Comparison of ENCODE assay signal across 1 cellular context in the genomic region with DNA sequence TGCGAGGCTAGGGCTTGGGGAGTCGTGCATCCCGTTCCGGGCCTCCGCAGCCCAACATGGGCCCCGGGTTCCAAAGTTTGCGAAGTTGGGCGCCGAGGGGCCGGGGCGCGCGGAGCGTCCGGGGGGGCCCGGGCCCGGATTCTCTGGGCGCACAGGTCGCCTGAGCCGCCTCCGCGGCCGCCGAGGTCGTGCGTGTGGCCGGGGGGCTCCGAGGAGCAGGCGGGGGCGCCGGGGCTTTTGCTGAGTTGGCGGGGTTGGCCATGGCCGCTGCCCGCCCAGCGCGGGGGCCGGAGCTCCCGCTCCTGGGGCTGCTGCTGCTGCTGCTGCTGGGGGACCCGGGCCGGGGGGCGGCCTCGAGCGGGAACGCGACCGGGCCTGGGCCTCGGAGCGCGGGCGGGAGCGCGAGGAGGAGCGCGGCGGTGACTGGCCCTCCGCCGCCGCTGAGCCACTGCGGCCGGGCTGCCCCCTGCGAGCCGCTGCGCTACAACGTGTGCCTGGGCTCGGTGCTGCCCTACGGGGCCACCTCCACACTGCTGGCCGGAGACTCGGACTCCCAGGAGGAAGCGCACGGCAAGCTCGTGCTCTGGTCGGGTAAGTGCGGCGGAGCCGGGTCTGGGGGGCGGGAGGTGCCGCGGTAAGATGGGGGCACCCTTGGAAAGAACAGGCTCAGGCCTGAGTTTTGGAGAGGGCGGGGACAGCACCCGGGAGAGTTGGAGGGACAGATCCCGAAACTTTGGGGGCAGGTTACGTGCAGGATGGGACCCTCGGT.
TF ChIP-seq lines count a peak whose summit lies in the region.

No MANE protein-coding gene starts in this region.

TF ChIP-seq in HepG2, 621 proteins besides CTCF, POLR2A, EP300 and RAD21 (continues in another document):
- TF ChIP-seq RXRA (CRISPR knock-in tag; IDR thresholded peaks at IDR 0.05) (peak; percentile 59; the same call in 1 of the 2 replicates), MTA1 (CRISPR knock-in tag; IDR thresholded peaks at IDR 0.05; ENCODE audit: borderline replicate concordance) (0 out of 2 replicates have a peak, but pooled peaks have one; percentile 20), GTF3A (CRISPR knock-in tag; conservative IDR thresholded peaks at IDR 0.05) (no peak), ZBTB8A (CRISPR knock-in tag; IDR thresholded peaks at IDR 0.05; ENCODE audit: borderline replicate concordance, low read depth) (0 out of 2 replicates have a peak, but pooled peaks have one; percentile 37), POLR2G (IDR thresholded peaks at IDR 0.05; ENCODE audit: low read depth, low read length) (no peak), ZNF816 (CRISPR knock-in tag; IDR thresholded peaks at IDR 0.05; ENCODE audit: borderline replicate concordance) (no peak; the same call in 1 of the 2 replicates), SIN3B (IDR thresholded peaks at IDR 0.05; ENCODE audit: low read length) (no peak), ZNF878 (CRISPR knock-in tag; IDR thresholded peaks at IDR 0.05) (no peak), HOXA9 (CRISPR knock-in tag; IDR thresholded peaks at IDR 0.05; ENCODE audit: borderline replicate concordance) (0 out of 2 replicates have a peak, but pooled peaks have one; percentile 9), NFIC (IDR thresholded peaks at IDR 0.05; ENCODE audit: low read length) (no peak), ZNF841 (CRISPR knock-in tag; IDR thresholded peaks at IDR 0.05; ENCODE audit: borderline replicate concordance) (0 out of 2 replicates have a peak, but pooled peaks have one; percentile 20), CBX1 (IDR thresholded peaks at IDR 0.05; ENCODE audit: low read depth) (no peak), FOSL2 (CRISPR knock-in tag; IDR thresholded peaks at IDR 0.05) (no peak), SP1 (IDR thresholded peaks at IDR 0.05) (no peak), SP1 (CRISPR knock-in tag; IDR thresholded peaks at IDR 0.05) (no peak), GATA4 (IDR thresholded peaks at IDR 0.05; ENCODE audit: borderline replicate concordance, low read depth) (no peak), MAFG (CRISPR knock-in tag; IDR thresholded peaks at IDR 0.05) (no peak; the same call in 1 of the 2 replicates), ZNF704 (CRISPR knock-in tag; IDR thresholded peaks at IDR 0.05; ENCODE audit: borderline replicate concordance) (no peak), ZNF512 (CRISPR knock-in tag; IDR thresholded peaks at IDR 0.05) (no peak), ZNF672 (CRISPR knock-in tag; IDR thresholded peaks at IDR 0.05) (no peak), ZBTB4 (CRISPR knock-in tag; IDR thresholded peaks at IDR 0.05; ENCODE audit: borderline replicate concordance) (no peak), ZNF556 (CRISPR knock-in tag; IDR thresholded peaks at IDR 0.05; ENCODE audit: borderline replicate concordance) (peak; percentile 23; the same call in 1 of the 2 replicates), THAP11 (CRISPR knock-in tag; IDR thresholded peaks at IDR 0.05) (peak; percentile 1; the same call in 1 of the 2 replicates), GATAD2A (CRISPR knock-in tag; IDR thresholded peaks at IDR 0.05) (no peak), ZNF678 (CRISPR knock-in tag; IDR thresholded peaks at IDR 0.05) (0 out of 2 replicates have a peak, but pooled peaks have one; percentile 37), ZC3H4 (CRISPR knock-in tag; IDR thresholded peaks at IDR 0.05; ENCODE audit: borderline replicate concordance) (no peak), DNMT1 (CRISPR knock-in tag; IDR thresholded peaks at IDR 0.05) (no peak), NR2C2 (CRISPR knock-in tag; IDR thresholded peaks at IDR 0.05; ENCODE audit: borderline replicate concordance) (peak; percentile 20; the same call in 1 of the 2 replicates), ZNF883 (CRISPR knock-in tag; IDR thresholded peaks at IDR 0.05; ENCODE audit: not compliant biosample characterization) (peak; percentile 9), ZMAT3 (CRISPR knock-in tag; conservative IDR thresholded peaks at IDR 0.05) (no peak), ZNF263 (CRISPR knock-in tag; IDR thresholded peaks at IDR 0.05) (no peak), MYC (CRISPR knock-in tag; IDR thresholded peaks at IDR 0.05; ENCODE audit: borderline replicate concordance) (no peak), SSRP1 (CRISPR knock-in tag; IDR thresholded peaks at IDR 0.05) (no peak), ZBED4 (CRISPR knock-in tag; IDR thresholded peaks at IDR 0.05; ENCODE audit: borderline replicate concordance) (no peak), ZNF850 (CRISPR knock-in tag; conservative IDR thresholded peaks at IDR 0.05) (no peak), SIX4 (CRISPR knock-in tag; IDR thresholded peaks at IDR 0.05) (no peak), ZBTB2 (CRISPR knock-in tag; IDR thresholded peaks at IDR 0.05; ENCODE audit: low read depth) (peak; percentile 68), NRL (CRISPR knock-in tag; IDR thresholded peaks at IDR 0.05; ENCODE audit: borderline replicate concordance) (no peak), ZNF350 (CRISPR knock-in tag; IDR thresholded peaks at IDR 0.05; ENCODE audit: borderline replicate concordance, low read depth) (no peak)
- TF ChIP-seq, protein P1, sequence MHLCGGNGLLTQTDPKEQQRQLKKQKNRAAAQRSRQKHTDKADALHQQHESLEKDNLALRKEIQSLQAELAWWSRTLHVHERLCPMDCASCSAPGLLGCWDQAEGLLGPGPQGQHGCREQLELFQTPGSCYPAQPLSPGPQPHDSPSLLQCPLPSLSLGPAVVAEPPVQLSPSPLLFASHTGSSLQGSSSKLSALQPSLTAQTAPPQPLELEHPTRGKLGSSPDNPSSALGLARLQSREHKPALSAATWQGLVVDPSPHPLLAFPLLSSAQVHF (CRISPR knock-in tag; IDR thresholded peaks at IDR 0.05): no peak
- TF ChIP-seq, protein P2, sequence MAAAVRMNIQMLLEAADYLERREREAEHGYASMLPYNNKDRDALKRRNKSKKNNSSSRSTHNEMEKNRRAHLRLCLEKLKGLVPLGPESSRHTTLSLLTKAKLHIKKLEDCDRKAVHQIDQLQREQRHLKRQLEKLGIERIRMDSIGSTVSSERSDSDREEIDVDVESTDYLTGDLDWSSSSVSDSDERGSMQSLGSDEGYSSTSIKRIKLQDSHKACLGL (CRISPR knock-in tag; IDR thresholded peaks at IDR 0.05): peak; percentile 17; the same call in 1 of the 2 replicates
- TF ChIP-seq, protein P3, sequence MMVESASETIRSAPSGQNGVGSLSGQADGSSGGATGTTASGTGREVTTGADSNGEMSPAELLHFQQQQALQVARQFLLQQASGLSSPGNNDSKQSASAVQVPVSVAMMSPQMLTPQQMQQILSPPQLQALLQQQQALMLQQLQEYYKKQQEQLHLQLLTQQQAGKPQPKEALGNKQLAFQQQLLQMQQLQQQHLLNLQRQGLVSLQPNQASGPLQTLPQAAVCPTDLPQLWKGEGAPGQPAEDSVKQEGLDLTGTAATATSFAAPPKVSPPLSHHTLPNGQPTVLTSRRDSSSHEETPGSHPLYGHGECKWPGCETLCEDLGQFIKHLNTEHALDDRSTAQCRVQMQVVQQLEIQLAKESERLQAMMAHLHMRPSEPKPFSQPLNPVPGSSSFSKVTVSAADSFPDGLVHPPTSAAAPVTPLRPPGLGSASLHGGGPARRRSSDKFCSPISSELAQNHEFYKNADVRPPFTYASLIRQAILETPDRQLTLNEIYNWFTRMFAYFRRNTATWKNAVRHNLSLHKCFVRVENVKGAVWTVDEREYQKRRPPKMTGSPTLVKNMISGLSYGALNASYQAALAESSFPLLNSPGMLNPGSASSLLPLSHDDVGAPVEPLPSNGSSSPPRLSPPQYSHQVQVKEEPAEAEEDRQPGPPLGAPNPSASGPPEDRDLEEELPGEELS (CRISPR knock-in tag; IDR thresholded peaks at IDR 0.05): no peak
- TF ChIP-seq, protein P4, sequence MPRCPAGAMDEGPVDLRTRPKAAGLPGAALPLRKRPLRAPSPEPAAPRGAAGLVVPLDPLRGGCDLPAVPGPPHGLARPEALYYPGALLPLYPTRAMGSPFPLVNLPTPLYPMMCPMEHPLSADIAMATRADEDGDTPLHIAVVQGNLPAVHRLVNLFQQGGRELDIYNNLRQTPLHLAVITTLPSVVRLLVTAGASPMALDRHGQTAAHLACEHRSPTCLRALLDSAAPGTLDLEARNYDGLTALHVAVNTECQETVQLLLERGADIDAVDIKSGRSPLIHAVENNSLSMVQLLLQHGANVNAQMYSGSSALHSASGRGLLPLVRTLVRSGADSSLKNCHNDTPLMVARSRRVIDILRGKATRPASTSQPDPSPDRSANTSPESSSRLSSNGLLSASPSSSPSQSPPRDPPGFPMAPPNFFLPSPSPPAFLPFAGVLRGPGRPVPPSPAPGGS (CRISPR knock-in tag; IDR thresholded peaks at IDR 0.05): 0 out of 2 replicates have a peak, but pooled peaks have one; percentile 39
- TF ChIP-seq, protein P5, sequence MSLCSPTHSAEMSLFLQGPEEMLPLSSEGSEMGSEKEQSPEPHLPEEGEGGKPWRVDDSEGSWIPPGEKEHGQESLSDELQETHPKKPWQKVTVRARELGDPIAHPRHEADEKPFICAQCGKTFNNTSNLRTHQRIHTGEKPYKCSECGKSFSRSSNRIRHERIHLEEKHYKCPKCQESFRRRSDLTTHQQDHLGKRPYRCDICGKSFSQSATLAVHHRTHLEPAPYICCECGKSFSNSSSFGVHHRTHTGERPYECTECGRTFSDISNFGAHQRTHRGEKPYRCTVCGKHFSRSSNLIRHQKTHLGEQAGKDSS (CRISPR knock-in tag; IDR thresholded peaks at IDR 0.05; ENCODE audit: borderline replicate concordance, low read depth): peak; percentile 44; the same call in 1 of the 2 replicates
